Comparison of ENCODE assay signal across 1 cellular context in the genomic region with DNA sequence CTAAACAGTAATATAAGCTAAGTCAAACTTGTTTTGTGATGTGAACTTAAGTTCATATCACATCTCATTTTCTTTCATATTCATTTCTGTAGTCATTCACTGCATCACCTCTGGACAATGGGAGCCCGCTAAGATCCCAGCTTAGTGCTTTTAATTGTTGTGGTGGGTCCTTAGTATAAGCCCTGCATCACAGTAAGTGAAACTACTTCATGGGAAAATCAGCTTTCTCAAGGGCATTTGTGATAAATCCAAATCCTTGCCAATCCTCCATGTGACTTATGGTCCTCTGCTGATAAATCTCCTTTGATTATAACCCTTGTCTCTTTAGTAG.
TF ChIP-seq lines count a peak whose summit lies in the region.

No MANE protein-coding gene starts in this region.

TF ChIP-seq in HepG2, 621 proteins besides CTCF, POLR2A, EP300 and RAD21 (continued from another document):
- TF ChIP-seq, protein P1, sequence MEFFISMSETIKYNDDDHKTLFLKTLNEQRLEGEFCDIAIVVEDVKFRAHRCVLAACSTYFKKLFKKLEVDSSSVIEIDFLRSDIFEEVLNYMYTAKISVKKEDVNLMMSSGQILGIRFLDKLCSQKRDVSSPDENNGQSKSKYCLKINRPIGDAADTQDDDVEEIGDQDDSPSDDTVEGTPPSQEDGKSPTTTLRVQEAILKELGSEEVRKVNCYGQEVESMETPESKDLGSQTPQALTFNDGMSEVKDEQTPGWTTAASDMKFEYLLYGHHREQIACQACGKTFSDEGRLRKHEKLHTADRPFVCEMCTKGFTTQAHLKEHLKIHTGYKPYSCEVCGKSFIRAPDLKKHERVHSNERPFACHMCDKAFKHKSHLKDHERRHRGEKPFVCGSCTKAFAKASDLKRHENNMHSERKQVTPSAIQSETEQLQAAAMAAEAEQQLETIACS (CRISPR knock-in tag; IDR thresholded peaks at IDR 0.05) = no peak
- TF ChIP-seq GTF3A (CRISPR knock-in tag; conservative IDR thresholded peaks at IDR 0.05) = no peak
